ENCODE assay signal across 15 cellular contexts in genomic region chr20:53713328-53714056, GRCh38.
DNase-seq lines count a peak whose midpoint lies in the region; ATAC-seq and TF ChIP-seq lines count a peak whose summit lies in the region.
"Had no signal": no experiment of that assay in that cellular context is flagged by ENCODE, and none has a peak within 500 bp of the region (broad histone marks: within the 10 kb centered on the region; RNA-seq: fewer than 3 reads in every experiment).

No MANE protein-coding gene starts in this region.

- H3K27me3 Mint-ChIP-seq in CD8-positive, alpha-beta T cell (ENCODE audit: low read depth): no peaks in the 10 kb centered on the region
- H3K27me3 Mint-ChIP-seq: CD4-positive, CD25-positive, alpha-beta regulatory T cell had no signal

- peak overlapping the region; percentile 28 for H2BK120ac ChIP-seq in trophoblast cell (ENCODE audit: insufficient read depth, low read length, poor library complexity)

- WGBS in trophoblast cell (ENCODE audit: extremely low coverage, insufficient coverage, insufficient read length): no CpG with 5 or more reads among the region's 17 CpGs

- H4K91ac ChIP-seq in trophoblast cell (ENCODE audit: low read depth, low read length): peak overlapping the region; percentile 65

- H3K9me3 ChIP-seq in PC-3 (ENCODE audit: low read length) (no peaks in the 10 kb centered on the region), iPS-15b (ENCODE audit: control insufficient read depth, insufficient read depth, low read length) (no peaks in the 10 kb centered on the region), trophoblast cell (ENCODE audit: insufficient read depth, low read depth, low read length) (no peaks in the 10 kb centered on the region)
- H3K9me3 ChIP-seq in CD8-positive, alpha-beta T cell (ENCODE audit: low read length): no peaks in the 10 kb centered on the region
- H3K9me3 ChIP-seq: A549, SJCRH30 had no signal

- POLR2A ChIA-PET in PC-3 (lab: Charles Lee; ENCODE audit: unreplicated experiment): interaction anchor here (0.6 kb wide), 1 partner anchor 92 kb away, joined by 3 read pairs; no protein-coding TSS in a partner anchor
- POLR2A ChIA-PET in CD8-positive, alpha-beta T cell (lab: Charles Lee): no interaction called here
- POLR2A ChIA-PET in RWPE1 (lab: Yijun Ruan, JAX; ENCODE audit: low non-redundant PET): no interaction called here

- H3K27ac ChIP-seq in PC-3 (ENCODE audit: low read length) (no peak overlapping the region), trophoblast cell (ENCODE audit: low read depth, low read length) (no peak overlapping the region), RWPE1 (no peak overlapping the region)
- H3K27ac ChIP-seq in CD8-positive, alpha-beta T cell (ENCODE audit: low read depth, low read length): no peak overlapping the region
- H3K27ac ChIP-seq: A549, SJCRH30 had no signal

- H3K4me3 Mint-ChIP-seq in CD8-positive, alpha-beta T cell: no peak overlapping the region
- H3K4me3 Mint-ChIP-seq: CD4-positive, CD25-positive, alpha-beta regulatory T cell had no signal

- peak overlapping the region; percentile 30 for H4K8ac ChIP-seq in trophoblast cell (ENCODE audit: low read depth, low read length)

- no peak overlapping the region for H3K14ac ChIP-seq in trophoblast cell (ENCODE audit: low read length)

- no peak overlapping the region for H3K27ac Mint-ChIP-seq in CD8-positive, alpha-beta T cell

- H4K12ac ChIP-seq in trophoblast cell (ENCODE audit: low read depth, low read length): no peak overlapping the region

- H3K9me3 Mint-ChIP-seq in CD8-positive, alpha-beta T cell: no peaks in the 10 kb centered on the region
- H3K9me3 Mint-ChIP-seq: CD4-positive, CD25-positive, alpha-beta regulatory T cell had no signal

- H3K9ac ChIP-seq in PC-3 (ENCODE audit: low read length) (no peak overlapping the region), iPS-15b (ENCODE audit: low read depth, low read length) (no peak overlapping the region), trophoblast cell (ENCODE audit: low read length) (no peak overlapping the region)

- H3F3A ChIP-seq in PC-3 (ENCODE audit: low read length, unreplicated experiment): no peaks in the 10 kb centered on the region

- H3K18ac ChIP-seq in trophoblast cell (ENCODE audit: low read length): peak overlapping the region; percentile 53

- H3K4me1 Mint-ChIP-seq in CD8-positive, alpha-beta T cell (ENCODE audit: low read depth): peaks cover 25% of the 10 kb centered on the region

- H3K36me3 ChIP-seq in PC-3 (ENCODE audit: low read depth, low read length): no peaks in the 10 kb centered on the region
- no peaks in the 10 kb centered on the region for H3K36me3 ChIP-seq in iPS-15b (ENCODE audit: control insufficient read depth, insufficient read depth, low read length)
- no peaks in the 10 kb centered on the region for H3K36me3 ChIP-seq in trophoblast cell (ENCODE audit: control insufficient read depth in 1 of 2, insufficient read depth in 2 of 2, low read length in 2 of 2)
- H3K36me3 ChIP-seq in CD8-positive, alpha-beta T cell (ENCODE audit: insufficient read depth, low read length): no peaks in the 10 kb centered on the region
- H3K36me3 ChIP-seq: SJCRH30 had no signal

- no peak overlapping the region for H2AK5ac ChIP-seq in trophoblast cell (ENCODE audit: low read length)

- H2BK5ac ChIP-seq in trophoblast cell (ENCODE audit: low read depth, low read length, poor library complexity): peak overlapping the region; percentile 51

- TF ChIP-seq CTCF in PC-3 (conservative IDR thresholded peaks at IDR 0.05; ENCODE audit: low read depth, low read length) (0 out of 2 replicates have a peak, but pooled peaks have one; percentile 24), RWPE1 (conservative IDR thresholded peaks at IDR 0.05; ENCODE audit: low read depth) (no peak)
- TF ChIP-seq CTCF in CD8-positive, alpha-beta T cell (IDR thresholded peaks at IDR 0.05): no peak

- H3K23ac ChIP-seq in trophoblast cell (ENCODE audit: low read length): no peak overlapping the region

- BruUV-seq in PC-3 (replicated peaks; lab: Mats Ljungman, UMichigan): no TSS peak

- no peaks in the 10 kb centered on the region for H3K79me2 ChIP-seq in PC-3 (ENCODE audit: low read length)
- no peaks in the 10 kb centered on the region for H3K79me2 ChIP-seq in trophoblast cell (ENCODE audit: control insufficient read depth, insufficient read depth, low read length, poor library complexity)

- H3K27me3 ChIP-seq in PC-3 (ENCODE audit: low read length) (no peaks in the 10 kb centered on the region), iPS-15b (ENCODE audit: control insufficient read depth, insufficient read depth, low read length) (no peaks in the 10 kb centered on the region), trophoblast cell (ENCODE audit: insufficient read depth, low read length) (no peaks in the 10 kb centered on the region)
- H3K27me3 ChIP-seq in CD8-positive, alpha-beta T cell (ENCODE audit: insufficient read depth, low read length): no peaks in the 10 kb centered on the region
- H3K27me3 ChIP-seq: SJCRH30 had no signal

- H3K9me2 ChIP-seq in PC-3 (replicated peaks; ENCODE audit: low read length): no peaks in the 10 kb centered on the region

- H4K20me1 ChIP-seq in PC-3 (ENCODE audit: low read length): no peaks in the 10 kb centered on the region

- no peak overlapping the region for H3K4ac ChIP-seq in trophoblast cell (ENCODE audit: low read depth, low read length)

- no peak overlapping the region for H3K4me2 ChIP-seq in PC-3 (ENCODE audit: low read length)
- no peak overlapping the region for H3K4me2 ChIP-seq in trophoblast cell (ENCODE audit: low read length)
- H3K4me2 ChIP-seq: A549 had no signal

- DNase-seq in ELF-1 (ENCODE audit: low read depth, low spot score) (peak; percentile 59), PC-3 (no peak), trophoblast cell (no peak), cortex of kidney (lab: John Stamatoyannopoulos, UW) (no peak), RWPE1 (ENCODE audit: low spot score) (no peak)
- no peak for DNase-seq in CD8-positive, alpha-beta T cell
- DNase-seq: CD4-positive, CD25-positive, alpha-beta regulatory T cell; DMS79; GOT3; NCI-H2029; NCI-H2171 treated with DMSO at 0.1 percent for 48 hours; NCI-H510A treated with DMSO at 0.1 percent for 48 hours had no signal

- H2BK12ac ChIP-seq in trophoblast cell (ENCODE audit: low read length): peak overlapping the region; percentile 41

- peaks cover 5% of the 10 kb centered on the region; the same call in 1 of the 2 replicates for H3K4me1 ChIP-seq in PC-3 (ENCODE audit: insufficient read depth, low read length)
- peaks cover 4% of the 10 kb centered on the region for H3K4me1 ChIP-seq in iPS-15b (ENCODE audit: control insufficient read depth, insufficient read depth, low read length)
- peaks cover 17 to 18% of the 10 kb centered on the region in 2 experiments for H3K4me1 ChIP-seq in trophoblast cell (ENCODE audit: control insufficient read depth in 1 of 2, insufficient read depth in 2 of 2, low read length in 2 of 2)
- peaks cover 30% of the 10 kb centered on the region for H3K4me1 ChIP-seq in CD8-positive, alpha-beta T cell (ENCODE audit: insufficient read depth, low read length)
- H3K4me1 ChIP-seq: A549 had no signal

- CTCF ChIA-PET in PC-3 (lab: Charles Lee): no interaction called here
- CTCF ChIA-PET in CD8-positive, alpha-beta T cell (lab: Charles Lee): interaction anchor here (1.3 kb wide), 1 partner anchor 202 kb away, joined by 3 read pairs; no protein-coding TSS in a partner anchor
- CTCF ChIA-PET in RWPE1 (lab: Yijun Ruan, JAX): no interaction called here

- H3K4me3 ChIP-seq in PC-3 (ENCODE audit: low read length): no peak overlapping the region
- peak overlapping the region; percentile 2 for H3K4me3 ChIP-seq in iPS-15b (ENCODE audit: low read depth, low read length)
- H3K4me3 ChIP-seq in trophoblast cell (ENCODE audit: low read depth, low read length): no peak overlapping the region
- H3K4me3 ChIP-seq in CD8-positive, alpha-beta T cell (ENCODE audit: low read depth, low read length): no peak overlapping the region
- H3K4me3 ChIP-seq: A549, SJCRH30 had no signal

- H2AFZ ChIP-seq in PC-3 (ENCODE audit: low read length) (no peak overlapping the region), trophoblast cell (ENCODE audit: insufficient read depth, low read length, poor library complexity) (peak overlapping the region; percentile 6)

- intact Hi-C loops in PC-3 (cut with micrococcal nuclease): no loop called here
- intact Hi-C loops in CD8-positive, alpha-beta T cell (cut with DNase I, micrococcal nuclease): no loop called here

- H3K36me3 Mint-ChIP-seq in CD8-positive, alpha-beta T cell: no peaks in the 10 kb centered on the region
- H3K36me3 Mint-ChIP-seq: CD4-positive, CD25-positive, alpha-beta regulatory T cell had no signal

- no peak for ATAC-seq in PC-3
- no peak for ATAC-seq in CD8-positive, alpha-beta T cell
- ATAC-seq: A549 had no signal

- H3K79me1 ChIP-seq in trophoblast cell (ENCODE audit: low read length): peaks cover 12% of the 10 kb centered on the region
